ENCODE assay signal across 8 cellular contexts in the genomic region with DNA sequence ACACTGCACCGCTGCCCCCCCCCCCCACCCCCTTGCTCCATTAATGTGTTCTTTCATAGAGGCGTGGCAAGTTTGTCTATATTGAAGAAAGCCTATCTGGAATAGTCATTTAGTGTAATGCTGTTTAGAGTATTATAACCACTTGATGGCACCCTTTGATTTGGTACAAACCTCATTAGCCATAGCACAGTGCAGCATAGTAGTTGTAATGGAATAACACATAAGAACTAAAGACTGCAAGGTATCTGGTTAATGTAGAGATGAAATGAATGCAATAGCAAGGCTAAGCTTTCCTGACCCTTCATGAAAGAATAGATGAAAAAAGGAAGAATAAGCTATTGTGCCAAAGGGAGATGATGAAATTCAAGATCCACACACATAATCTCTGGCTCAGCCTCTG.
DNase-seq lines count a peak whose midpoint lies in the region; ATAC-seq, FAIRE-seq and TF ChIP-seq lines count a peak whose summit lies in the region.

No MANE protein-coding gene starts in this region.

- H3K27ac ChIP-seq in tibial nerve: peak overlapping the region in 2 of 4 donors; percentile 33 to 71

- WGBS in tibial nerve, 2 donors: 13 to 16% methylated on average over 2 of the region's 2 CpGs

- TF ChIP-seq EP300 in tibial nerve (IDR thresholded peaks at IDR 0.05): no peak

- in situ Hi-C loops in ACHN (cut with HindIII; ENCODE audit: low pct_ligation_motif_present, low pct_unique_long_range_greater_than_20kb, low sequenced_read_pairs): no loop called here

- no peak for TF ChIP-seq POLR2A in tibial nerve (IDR thresholded peaks at IDR 0.05)

- H3K27me3 ChIP-seq in tibial nerve: no peaks in the 10 kb centered on the region

- no peaks in the 10 kb centered on the region for H3K36me3 ChIP-seq in tibial nerve

- H3K4me3 ChIP-seq in tibial nerve: no peak overlapping the region

- H3K4me1 ChIP-seq in tibial nerve: peaks cover 0 to 93% (median 38%) of the 10 kb centered on the region in 4 donors

- DNase-seq in ACHN (peak; percentile 68), LHCN-M2 (ENCODE audit: low read depth) (peak; percentile 40), SK-N-DZ (ENCODE audit: low spot score) (peak; percentile 30), frontal cortex (ENCODE audit: low spot score in 2 of 2) (peak; percentile 6 to 23), tibial nerve (ENCODE audit: low spot score in 2 of 2) (no peak)
- no peak for DNase-seq in activated T-cell treated with anti-CD3 and anti-CD28 coated beads, Interleukin-2, amount 50 U/mL, for 48 hours
- DNase-seq in activated effector memory CD4-positive, alpha-beta T cell treated with anti-CD3 and anti-CD28 coated beads, Interleukin-2, amount 50 U/mL, for 16 hours: no peak

- H3K9me3 ChIP-seq in tibial nerve: no peaks in the 10 kb centered on the region

- peak in 3 of 5 experiments; percentile 10 to 27 (median 25) for TF ChIP-seq CTCF in tibial nerve (IDR thresholded peaks at IDR 0.05)

- ATAC-seq in GM18502 (IDR thresholded peaks at IDR 0.05; ENCODE audit: poor library complexity, unreplicated experiment): peak; percentile 56

- peak; percentile 37 for FAIRE-seq in frontal cortex (lab: Jason Lieb, UNC)

Comparison
In these comparisons a context has a peak if more than half of its experiments do, and no peak if none do; other contexts are left out.
1. DNase-seq: peak in ACHN (single experiment), LHCN-M2 (single experiment), SK-N-DZ (single experiment) and frontal cortex (2 of 2); none in tibial nerve (0 of 2), activated T-cell treated with anti-CD3 and anti-CD28 coated beads, Interleukin-2, amount 50 U/mL, for 48 hours (0 of 2) and activated effector memory CD4-positive, alpha-beta T cell treated with anti-CD3 and anti-CD28 coated beads, Interleukin-2, amount 50 U/mL, for 16 hours (single experiment).